Comparison of ENCODE assay signal across 8 cellular contexts in the genomic region with DNA sequence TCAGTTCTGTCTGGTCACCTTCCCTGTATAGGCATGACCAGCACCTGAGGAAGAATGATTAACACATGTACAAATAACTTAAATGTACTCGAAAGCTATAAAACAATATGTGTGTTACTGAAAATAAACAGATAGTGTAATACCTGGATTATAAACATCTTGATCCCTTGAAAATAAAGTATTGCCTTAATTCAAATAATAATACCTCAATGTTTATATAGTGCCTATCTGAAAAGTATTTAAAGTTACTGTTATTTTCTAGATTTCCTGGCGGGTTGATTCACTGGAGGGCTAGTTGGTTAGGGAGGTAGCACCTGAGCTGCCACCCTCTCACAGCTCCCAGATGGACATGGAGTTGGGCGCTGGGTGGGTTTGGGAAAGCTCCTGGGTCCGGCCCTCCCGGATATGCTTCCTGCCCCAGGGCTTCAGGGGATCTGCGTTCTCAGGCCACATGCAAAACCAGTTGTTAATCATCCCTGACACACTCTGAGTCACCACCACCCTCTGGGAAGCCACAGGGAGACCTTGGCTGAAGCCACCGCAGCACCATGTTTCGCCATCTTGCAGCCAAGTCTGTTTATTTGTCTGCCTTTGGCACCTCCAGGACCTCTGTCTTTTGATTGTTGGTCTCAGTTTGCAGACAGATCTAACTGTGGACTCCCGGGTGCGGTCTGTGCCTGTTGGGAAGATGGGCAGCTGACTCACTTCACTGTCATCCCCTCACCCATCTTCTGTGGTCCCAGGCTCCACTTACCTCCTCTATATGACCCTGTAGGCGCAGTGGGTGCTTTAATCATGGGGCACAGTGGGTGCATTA. TPM values are rescaled to one million over a fixed set of nuclear protein-coding genes. Genes with fewer than 3 reads are reported as not detected.
DNase-seq lines count a peak whose midpoint lies in the region; ATAC-seq and TF ChIP-seq lines count a peak whose summit lies in the region.

No MANE protein-coding gene starts in this region.

- H4K5ac ChIP-seq in mesendoderm (ENCODE audit: low read length), result no peak overlapping the region

- H3K27me3 ChIP-seq in BE2C (no peaks in the 10 kb centered on the region), MG63 (no peaks in the 10 kb centered on the region), mesendoderm (ENCODE audit: insufficient read depth, low read length, poor library complexity) (no peaks in the 10 kb centered on the region)

- no peak overlapping the region for H3K4me2 ChIP-seq in mesendoderm (ENCODE audit: low read length)

- no peak for TF ChIP-seq CTCF in BE2C (IDR thresholded peaks at IDR 0.05; ENCODE audit: low read depth, low read length)
- no peak for TF ChIP-seq CTCF in cardiac fibroblast (IDR thresholded peaks at IDR 0.05; ENCODE audit: low read depth, low read length)

- H3K4me1 ChIP-seq in BE2C, result no peaks in the 10 kb centered on the region; the same call in 1 of the 2 replicates
- peaks cover 15% of the 10 kb centered on the region for H3K4me1 ChIP-seq in mesendoderm (ENCODE audit: control insufficient read depth, low read depth, low read length)

- H3K79me1 ChIP-seq in mesendoderm (ENCODE audit: low read length), result peaks cover 2% of the 10 kb centered on the region

- no peak overlapping the region for H3K4me3 ChIP-seq in BE2C (ENCODE audit: low read depth, low read length)
- H3K4me3 ChIP-seq in MG63, result no peak overlapping the region
- H3K4me3 ChIP-seq in cardiac fibroblast (replicated peaks in 1 of 2; ENCODE audit: low read depth in 2 of 2, low read length in 2 of 2), result no peak overlapping the region
- no peak overlapping the region for H3K4me3 ChIP-seq in mesendoderm (ENCODE audit: low read length)

- H2BK120ac ChIP-seq in mesendoderm (ENCODE audit: low read depth, low read length), result no peak overlapping the region

- H3K9me3 ChIP-seq in BE2C (no peaks in the 10 kb centered on the region), MG63 (peaks cover 9% of the 10 kb centered on the region)

- H3K27ac ChIP-seq in mesendoderm (ENCODE audit: low read depth, low read length), result peak overlapping the region; percentile 46

- WGBS in mesendoderm (ENCODE audit: extremely low coverage, insufficient coverage, low lambda C conversion rate), result no CpG with 5 or more reads among the region's 11 CpGs

- no peak overlapping the region for H2BK15ac ChIP-seq in mesendoderm (replicated peaks; ENCODE audit: low read depth)

- H4K8ac ChIP-seq in mesendoderm (ENCODE audit: low read depth, low read length), result no peak overlapping the region

- ATAC-seq in GM19023 (IDR thresholded peaks at IDR 0.05; ENCODE audit: unreplicated experiment) (no peak), GM18861 (IDR thresholded peaks at IDR 0.05; ENCODE audit: unreplicated experiment) (no peak)

- no peak overlapping the region for H3K56ac ChIP-seq in mesendoderm (ENCODE audit: low read length)

- peak overlapping the region; percentile 3 for H2BK5ac ChIP-seq in mesendoderm (ENCODE audit: low read length)

- H2AK5ac ChIP-seq in mesendoderm (ENCODE audit: low read length), result no peak overlapping the region

- H3K18ac ChIP-seq in mesendoderm (ENCODE audit: low read length), result peak overlapping the region; percentile 70

- H3K4ac ChIP-seq in mesendoderm (ENCODE audit: low read depth, low read length), result no peak overlapping the region

- H3K79me2 ChIP-seq in mesendoderm (ENCODE audit: control insufficient read depth, insufficient read depth, low read length), result no peaks in the 10 kb centered on the region

- DNase-seq in BE2C, result peak; percentile 37
- DNase-seq in MG63, result peak; percentile 96
- DNase-seq in cardiac fibroblast (ENCODE audit: low read depth in 2 of 2), result peak; percentile 82 to 99
- peak; percentile 94 for DNase-seq in mesendoderm
- DNase-seq in RPMI8226, result no peak
- no peak for DNase-seq in NCI-H1694 (lab: John Stamatoyannopoulos, UW)

- H3K23ac ChIP-seq in mesendoderm (ENCODE audit: low read length), result no peak overlapping the region

- no peak overlapping the region for H3K9ac ChIP-seq in mesendoderm (ENCODE audit: low read length)

- H3K36me3 ChIP-seq in BE2C (no peaks in the 10 kb centered on the region), MG63 (no peaks in the 10 kb centered on the region), mesendoderm (ENCODE audit: control insufficient read depth, insufficient read depth, low read length) (no peaks in the 10 kb centered on the region)

RNA-seq across cellular contexts. Expression of a gene that starts 35.3 kb away (rescaled TPM):
- 2.4 TPM for polyA plus RNA-seq in BE2C (2012; ENCODE audit: insufficient read depth, insufficient read length, low read depth)
- 16.7 and 19.5 TPM in 2 replicates for total RNA-seq in MG63 (2014; rRNA removed; shearing (Covaris generic); ENCODE audit: low replicate concordance)
- polyA plus RNA-seq in mesendoderm (2013, experiment 1 of 2), result 61.9 TPM
- 62.7 TPM for polyA plus RNA-seq in mesendoderm (2013, experiment 2 of 2)

Comparison
In these comparisons a context has a peak if more than half of its experiments do, and no peak if none do; other contexts are left out.
1. DNase-seq: peak in BE2C (single experiment), MG63 (single experiment), cardiac fibroblast (2 of 2) and mesendoderm (single experiment); none in RPMI8226 (single experiment) and NCI-H1694 (single experiment).